In genomic region chr15:75025102-75025501, GRCh38 we compare ENCODE assay signal across 1 cellular context.
TF ChIP-seq lines count a peak whose summit lies in the region.

No MANE protein-coding gene starts in this region.

TF ChIP-seq in K562, 482 proteins besides CTCF, POLR2A, EP300 and RAD21:
- TF ChIP-seq ARID1B (IDR thresholded peaks at IDR 0.05), result no peak
- no peak for TF ChIP-seq ZNF143 (CRISPR knock-in tag; IDR thresholded peaks at IDR 0.05)
- no peak for TF ChIP-seq BCOR (IDR thresholded peaks at IDR 0.05)
- TF ChIP-seq SMARCB1 (IDR thresholded peaks at IDR 0.05; ENCODE audit: insufficient read length, low read depth), result no peak
- TF ChIP-seq ATF6 (CRISPR knock-in tag; IDR thresholded peaks at IDR 0.05), result no peak
- TF ChIP-seq FOXK1 (CRISPR knock-in tag; IDR thresholded peaks at IDR 0.05; ENCODE audit: borderline replicate concordance), result no peak
- no peak for TF ChIP-seq HDGF (IDR thresholded peaks at IDR 0.05)
- no peak for TF ChIP-seq IRF1 (CRISPR knock-in tag; IDR thresholded peaks at IDR 0.05; ENCODE audit: borderline replicate concordance)
- TF ChIP-seq KDM5B (IDR thresholded peaks at IDR 0.05; ENCODE audit: insufficient replicate concordance, low read depth, low read length), result no peak
- TF ChIP-seq, protein P1, sequence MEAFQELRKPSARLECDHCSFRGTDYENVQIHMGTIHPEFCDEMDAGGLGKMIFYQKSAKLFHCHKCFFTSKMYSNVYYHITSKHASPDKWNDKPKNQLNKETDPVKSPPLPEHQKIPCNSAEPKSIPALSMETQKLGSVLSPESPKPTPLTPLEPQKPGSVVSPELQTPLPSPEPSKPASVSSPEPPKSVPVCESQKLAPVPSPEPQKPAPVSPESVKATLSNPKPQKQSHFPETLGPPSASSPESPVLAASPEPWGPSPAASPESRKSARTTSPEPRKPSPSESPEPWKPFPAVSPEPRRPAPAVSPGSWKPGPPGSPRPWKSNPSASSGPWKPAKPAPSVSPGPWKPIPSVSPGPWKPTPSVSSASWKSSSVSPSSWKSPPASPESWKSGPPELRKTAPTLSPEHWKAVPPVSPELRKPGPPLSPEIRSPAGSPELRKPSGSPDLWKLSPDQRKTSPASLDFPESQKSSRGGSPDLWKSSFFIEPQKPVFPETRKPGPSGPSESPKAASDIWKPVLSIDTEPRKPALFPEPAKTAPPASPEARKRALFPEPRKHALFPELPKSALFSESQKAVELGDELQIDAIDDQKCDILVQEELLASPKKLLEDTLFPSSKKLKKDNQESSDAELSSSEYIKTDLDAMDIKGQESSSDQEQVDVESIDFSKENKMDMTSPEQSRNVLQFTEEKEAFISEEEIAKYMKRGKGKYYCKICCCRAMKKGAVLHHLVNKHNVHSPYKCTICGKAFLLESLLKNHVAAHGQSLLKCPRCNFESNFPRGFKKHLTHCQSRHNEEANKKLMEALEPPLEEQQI (IDR thresholded peaks at IDR 0.05), result no peak
- TF ChIP-seq, protein P2, sequence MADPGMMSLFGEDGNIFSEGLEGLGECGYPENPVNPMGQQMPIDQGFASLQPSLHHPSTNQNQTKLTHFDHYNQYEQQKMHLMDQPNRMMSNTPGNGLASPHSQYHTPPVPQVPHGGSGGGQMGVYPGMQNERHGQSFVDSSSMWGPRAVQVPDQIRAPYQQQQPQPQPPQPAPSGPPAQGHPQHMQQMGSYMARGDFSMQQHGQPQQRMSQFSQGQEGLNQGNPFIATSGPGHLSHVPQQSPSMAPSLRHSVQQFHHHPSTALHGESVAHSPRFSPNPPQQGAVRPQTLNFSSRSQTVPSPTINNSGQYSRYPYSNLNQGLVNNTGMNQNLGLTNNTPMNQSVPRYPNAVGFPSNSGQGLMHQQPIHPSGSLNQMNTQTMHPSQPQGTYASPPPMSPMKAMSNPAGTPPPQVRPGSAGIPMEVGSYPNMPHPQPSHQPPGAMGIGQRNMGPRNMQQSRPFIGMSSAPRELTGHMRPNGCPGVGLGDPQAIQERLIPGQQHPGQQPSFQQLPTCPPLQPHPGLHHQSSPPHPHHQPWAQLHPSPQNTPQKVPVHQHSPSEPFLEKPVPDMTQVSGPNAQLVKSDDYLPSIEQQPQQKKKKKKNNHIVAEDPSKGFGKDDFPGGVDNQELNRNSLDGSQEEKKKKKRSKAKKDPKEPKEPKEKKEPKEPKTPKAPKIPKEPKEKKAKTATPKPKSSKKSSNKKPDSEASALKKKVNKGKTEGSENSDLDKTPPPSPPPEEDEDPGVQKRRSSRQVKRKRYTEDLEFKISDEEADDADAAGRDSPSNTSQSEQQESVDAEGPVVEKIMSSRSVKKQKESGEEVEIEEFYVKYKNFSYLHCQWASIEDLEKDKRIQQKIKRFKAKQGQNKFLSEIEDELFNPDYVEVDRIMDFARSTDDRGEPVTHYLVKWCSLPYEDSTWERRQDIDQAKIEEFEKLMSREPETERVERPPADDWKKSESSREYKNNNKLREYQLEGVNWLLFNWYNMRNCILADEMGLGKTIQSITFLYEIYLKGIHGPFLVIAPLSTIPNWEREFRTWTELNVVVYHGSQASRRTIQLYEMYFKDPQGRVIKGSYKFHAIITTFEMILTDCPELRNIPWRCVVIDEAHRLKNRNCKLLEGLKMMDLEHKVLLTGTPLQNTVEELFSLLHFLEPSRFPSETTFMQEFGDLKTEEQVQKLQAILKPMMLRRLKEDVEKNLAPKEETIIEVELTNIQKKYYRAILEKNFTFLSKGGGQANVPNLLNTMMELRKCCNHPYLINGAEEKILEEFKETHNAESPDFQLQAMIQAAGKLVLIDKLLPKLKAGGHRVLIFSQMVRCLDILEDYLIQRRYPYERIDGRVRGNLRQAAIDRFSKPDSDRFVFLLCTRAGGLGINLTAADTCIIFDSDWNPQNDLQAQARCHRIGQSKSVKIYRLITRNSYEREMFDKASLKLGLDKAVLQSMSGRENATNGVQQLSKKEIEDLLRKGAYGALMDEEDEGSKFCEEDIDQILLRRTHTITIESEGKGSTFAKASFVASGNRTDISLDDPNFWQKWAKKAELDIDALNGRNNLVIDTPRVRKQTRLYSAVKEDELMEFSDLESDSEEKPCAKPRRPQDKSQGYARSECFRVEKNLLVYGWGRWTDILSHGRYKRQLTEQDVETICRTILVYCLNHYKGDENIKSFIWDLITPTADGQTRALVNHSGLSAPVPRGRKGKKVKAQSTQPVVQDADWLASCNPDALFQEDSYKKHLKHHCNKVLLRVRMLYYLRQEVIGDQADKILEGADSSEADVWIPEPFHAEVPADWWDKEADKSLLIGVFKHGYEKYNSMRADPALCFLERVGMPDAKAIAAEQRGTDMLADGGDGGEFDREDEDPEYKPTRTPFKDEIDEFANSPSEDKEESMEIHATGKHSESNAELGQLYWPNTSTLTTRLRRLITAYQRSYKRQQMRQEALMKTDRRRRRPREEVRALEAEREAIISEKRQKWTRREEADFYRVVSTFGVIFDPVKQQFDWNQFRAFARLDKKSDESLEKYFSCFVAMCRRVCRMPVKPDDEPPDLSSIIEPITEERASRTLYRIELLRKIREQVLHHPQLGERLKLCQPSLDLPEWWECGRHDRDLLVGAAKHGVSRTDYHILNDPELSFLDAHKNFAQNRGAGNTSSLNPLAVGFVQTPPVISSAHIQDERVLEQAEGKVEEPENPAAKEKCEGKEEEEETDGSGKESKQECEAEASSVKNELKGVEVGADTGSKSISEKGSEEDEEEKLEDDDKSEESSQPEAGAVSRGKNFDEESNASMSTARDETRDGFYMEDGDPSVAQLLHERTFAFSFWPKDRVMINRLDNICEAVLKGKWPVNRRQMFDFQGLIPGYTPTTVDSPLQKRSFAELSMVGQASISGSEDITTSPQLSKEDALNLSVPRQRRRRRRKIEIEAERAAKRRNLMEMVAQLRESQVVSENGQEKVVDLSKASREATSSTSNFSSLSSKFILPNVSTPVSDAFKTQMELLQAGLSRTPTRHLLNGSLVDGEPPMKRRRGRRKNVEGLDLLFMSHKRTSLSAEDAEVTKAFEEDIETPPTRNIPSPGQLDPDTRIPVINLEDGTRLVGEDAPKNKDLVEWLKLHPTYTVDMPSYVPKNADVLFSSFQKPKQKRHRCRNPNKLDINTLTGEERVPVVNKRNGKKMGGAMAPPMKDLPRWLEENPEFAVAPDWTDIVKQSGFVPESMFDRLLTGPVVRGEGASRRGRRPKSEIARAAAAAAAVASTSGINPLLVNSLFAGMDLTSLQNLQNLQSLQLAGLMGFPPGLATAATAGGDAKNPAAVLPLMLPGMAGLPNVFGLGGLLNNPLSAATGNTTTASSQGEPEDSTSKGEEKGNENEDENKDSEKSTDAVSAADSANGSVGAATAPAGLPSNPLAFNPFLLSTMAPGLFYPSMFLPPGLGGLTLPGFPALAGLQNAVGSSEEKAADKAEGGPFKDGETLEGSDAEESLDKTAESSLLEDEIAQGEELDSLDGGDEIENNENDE (IDR thresholded peaks at IDR 0.05; ENCODE audit: low read depth, low read length), result no peak
- no peak for TF ChIP-seq HNRNPL (IDR thresholded peaks at IDR 0.05; ENCODE audit: low read depth, low read length)
